Comparison of ENCODE assay signal across 24 cellular contexts in genomic region chr11:104678408-104678807, GRCh38.
DNase-seq lines count a peak whose midpoint lies in the region; ATAC-seq, FAIRE-seq and TF ChIP-seq lines count a peak whose summit lies in the region.
"Had no signal": no experiment of that assay in that cellular context is flagged by ENCODE, and none has a peak within 500 bp of the region (broad histone marks: within the 10 kb centered on the region; RNA-seq: fewer than 3 reads in every experiment).

No MANE protein-coding gene starts in this region.

- peak overlapping the region; percentile 21; the same call in 1 of the 2 replicates for H3K4me3 ChIP-seq in HUES48 (ENCODE audit: low read depth, low read length)
- H3K4me3 ChIP-seq: Peyer's patch, SJCRH30 had no signal

- H3K9ac ChIP-seq in HUES48 (ENCODE audit: low read depth, low read length) = no peak overlapping the region
- H3K9ac ChIP-seq: KMS-11 had no signal

- ATAC-seq in WTC11 (peak; percentile 32; the same call in 1 of the 2 replicates), foreskin keratinocyte (peak; percentile 68)
- ATAC-seq: CD8-positive, alpha-beta T cell; T-helper 17 cell had no signal

- H3K9me3 Mint-ChIP-seq in WTC11 = peaks cover 26% of the 10 kb centered on the region

- H3K4me1 ChIP-seq in HUES48 (ENCODE audit: control insufficient read depth, insufficient read depth, low read length) (peaks cover 28% of the 10 kb centered on the region), foreskin keratinocyte (no peaks in the 10 kb centered on the region)
- H3K4me1 ChIP-seq: Peyer's patch, SJCRH30 had no signal

- POLR2A ChIA-PET in WTC11 (lab: Charles Lee) = no interaction called here

- no peak overlapping the region for H3K4me3 Mint-ChIP-seq in WTC11
- H3K4me3 Mint-ChIP-seq: CD8-positive, alpha-beta T cell; HFFc6; T-helper 17 cell had no signal

- DNase-seq in ELR (ENCODE audit: low read depth) (peak; percentile 13), WTC11 (ENCODE audit: low spot score) (no peak), foreskin keratinocyte (peak; percentile 14 to 58), frontal cortex (ENCODE audit: low spot score in 2 of 2) (no peak), caudate nucleus (lab: John Stamatoyannopoulos, UW) (no peak), NCI-H82 (lab: John Stamatoyannopoulos, UW) (no peak)
- DNase-seq: C1 segment of cervical spinal cord; Calu3; CD8-positive, alpha-beta T cell; GF-D8; HFFc6; IMR-90; NCI-H187 treated with DMSO at 0.1 percent for 48 hours; NCI-H2107; NCI-H446 treated with DMSO at 0.1 percent for 48 hours; NCI-H526 treated with DMSO at 0.1 percent for 48 hours; Peyer's patch; SJCRH30; SW 1271; T-helper 17 cell had no signal

- H3K36me3 ChIP-seq in HUES48 (ENCODE audit: control insufficient read depth, insufficient read depth, low read length) = no peaks in the 10 kb centered on the region
- H3K36me3 ChIP-seq: Peyer's patch, SJCRH30 had no signal

- TF ChIP-seq CTCF in WTC11 (IDR thresholded peaks at IDR 0.05) (no peak), foreskin keratinocyte (conservative IDR thresholded peaks at IDR 0.05) (no peak)

- no peaks in the 10 kb centered on the region for H3K27me3 ChIP-seq in HUES48 (ENCODE audit: control insufficient read depth, insufficient read depth, low read length)
- no peaks in the 10 kb centered on the region for H3K27me3 ChIP-seq in foreskin keratinocyte
- H3K27me3 ChIP-seq: Peyer's patch, SJCRH30 had no signal

- no peaks in the 10 kb centered on the region for H3K27me3 Mint-ChIP-seq in WTC11 (ENCODE audit: low read depth)
- H3K27me3 Mint-ChIP-seq: T-helper 17 cell had no signal

- no peak for FAIRE-seq in frontal cortex (lab: Jason Lieb, UNC)
- FAIRE-seq: GM19239, H54 had no signal

- H3K4me1 Mint-ChIP-seq in WTC11 = peaks cover 29% of the 10 kb centered on the region
- H3K4me1 Mint-ChIP-seq: T-helper 17 cell had no signal

- H3K27ac Mint-ChIP-seq in WTC11 = no peak overlapping the region
- H3K27ac Mint-ChIP-seq: CD8-positive, alpha-beta T cell; HFFc6; T-helper 17 cell had no signal

- peaks cover 26% of the 10 kb centered on the region for H3K36me3 Mint-ChIP-seq in WTC11
- H3K36me3 Mint-ChIP-seq: CD8-positive, alpha-beta T cell had no signal

- CTCF ChIA-PET in WTC11 (lab: Charles Lee) = interaction anchor here (1.2 kb wide), 1 partner anchor 69 kb away, joined by 4 read pairs; no protein-coding TSS in a partner anchor

- H3K27ac ChIP-seq in HUES48 (ENCODE audit: low read depth, low read length) (no peak overlapping the region), foreskin keratinocyte (no peak overlapping the region), caudate nucleus (ENCODE audit: low read depth, low read length) (no peak overlapping the region)
- H3K27ac ChIP-seq: KMS-11, Peyer's patch, SJCRH30 had no signal

- H3K9me3 ChIP-seq in HUES48 (ENCODE audit: control insufficient read depth, insufficient read depth, low read length) = peaks cover 3% of the 10 kb centered on the region; the same call in 1 of the 2 replicates
- H3K9me3 ChIP-seq: Peyer's patch, SJCRH30 had no signal

TF ChIP-seq in WTC11, 78 proteins besides CTCF, POLR2A, EP300 and RAD21:
- TF ChIP-seq NR3C1 (CRISPR knock-in tag; conservative IDR thresholded peaks at IDR 0.05; ENCODE audit: low read depth) = no peak
- no peak for TF ChIP-seq ELF4 (CRISPR knock-in tag; IDR thresholded peaks at IDR 0.05; ENCODE audit: low read depth)
- no peak for TF ChIP-seq FOXK1 (CRISPR knock-in tag; IDR thresholded peaks at IDR 0.05)
- TF ChIP-seq TP53 (CRISPR knock-in tag; IDR thresholded peaks at IDR 0.05) = no peak
- TF ChIP-seq NFATC4 (CRISPR knock-in tag; IDR thresholded peaks at IDR 0.05) = no peak
- TF ChIP-seq ZNF263 (CRISPR knock-in tag; IDR thresholded peaks at IDR 0.05; ENCODE audit: low read depth) = no peak
- no peak for TF ChIP-seq ZSCAN18 (CRISPR knock-in tag; IDR thresholded peaks at IDR 0.05)
- TF ChIP-seq GABPB1 (CRISPR knock-in tag; IDR thresholded peaks at IDR 0.05) = no peak

Comparison
In these comparisons a context has a peak if more than half of its experiments do, and no peak if none do; other contexts are left out.
1. DNase-seq: peak in ELR (single experiment) and foreskin keratinocyte (2 of 2); none in WTC11 (single experiment), frontal cortex (0 of 2), caudate nucleus (0 of 61) and NCI-H82 (single experiment).